30 cellular contexts compared by ENCODE assay signal in genomic region chr17:48211787-48212186, GRCh38.
"Had no signal": no experiment of that assay in that cellular context is flagged by ENCODE, and none has a peak within 500 bp of the region (broad histone marks: within the 10 kb centered on the region; RNA-seq: fewer than 3 reads in every experiment).

No MANE protein-coding gene starts in this region.

- H3K4me3 Mint-ChIP-seq: mesothelial cell of epicardium; naive B cell; nephron; neural crest cell; stimulated activated naive B cell treated with anti-CD40 and anti-IgM and Interleukin-4, amounts not matched to agents 10 μg/mL and 1 μg/mL and 100 μg/mL, for 72 hours had no signal

- FAIRE-seq: pancreas, small intestine had no signal

- H3K4me1 Mint-ChIP-seq: naive B cell; nephron; neural crest cell; stimulated activated naive B cell treated with anti-CD40 and anti-IgM and Interleukin-4, amounts not matched to agents 10 μg/mL and 1 μg/mL and 100 μg/mL, for 72 hours had no signal

- DNase-seq: islet precursor cell; left ventricle myocardium inferior; mesendoderm; naive B cell; nucleus accumbens; pancreas; posterior cingulate gyrus; retina; right cardiac atrium; sigmoid colon; small intestine; spleen; stimulated activated CD4-positive, alpha-beta T cell treated with anti-CD3 and anti-CD28 coated beads, Interleukin-1b, Interleukin-23, amount 100 ng/mL, for 48 hours; stimulated activated CD4-positive, alpha-beta T cell treated with anti-CD3 and anti-CD28 coated beads, Interleukin-2, amount 100 ng/mL, for 48 hours; stimulated activated CD4-positive, alpha-beta T cell treated with anti-CD3 and anti-CD28 coated beads, Interleukin-4, amount 100 ng/mL, for 4 hours; stimulated activated CD8-positive, alpha-beta memory T cell treated with anti-CD3 and anti-CD28 coated beads, Interleukin-4, amount 100 ng/mL, for 48 hours; stimulated activated naive B cell treated with anti-CD40 and anti-IgM and Interleukin-4, amounts not matched to agents 10 μg/mL and 1 μg/mL and 100 μg/mL, for 72 hours; stimulated activated naive CD8-positive, alpha-beta T cell treated with anti-CD3 and anti-CD28 coated beads, Interleukin-15, Interleukin-2, amounts not matched to agents 100 U/mL and 50 U/mL, for 24 hours; stomach; testis; thyroid gland; transverse colon; upper lobe of left lung had no signal

- ATAC-seq: pancreas; right cardiac atrium; stimulated activated naive B cell treated with anti-CD40 and anti-IgM and Interleukin-4, amounts not matched to agents 10 μg/mL and 1 μg/mL and 100 μg/mL, for 72 hours; stimulated activated naive CD8-positive, alpha-beta T cell treated with anti-CD3 and anti-CD28 coated beads, Interleukin-15, Interleukin-2, amounts not matched to agents 100 U/mL and 50 U/mL, for 24 hours had no signal

- H3K36me3 Mint-ChIP-seq: mesothelial cell of epicardium, naive B cell had no signal

- H3K4me2 ChIP-seq: hepatocyte had no signal

- H3K79me2 ChIP-seq: hepatocyte had no signal

- H3K27ac Mint-ChIP-seq: mesothelial cell of epicardium; naive B cell; nephron; stimulated activated naive B cell treated with anti-CD40 and anti-IgM and Interleukin-4, amounts not matched to agents 10 μg/mL and 1 μg/mL and 100 μg/mL, for 72 hours had no signal

- H3K4me3 ChIP-seq: hepatocyte, left ventricle myocardium inferior, lung, pancreas, prostate gland, sigmoid colon, spleen, stomach, testis, thyroid gland, transverse colon, upper lobe of left lung, vagina had no signal

- H3K36me3 ChIP-seq: left ventricle myocardium inferior, pancreas, prostate gland, sigmoid colon, spleen, stomach, thyroid gland, transverse colon, upper lobe of left lung, vagina had no signal

- H3K27ac ChIP-seq: hepatocyte, left ventricle myocardium inferior, pancreas, prostate gland, sigmoid colon, spleen, stomach, testis, thyroid gland, transverse colon, upper lobe of left lung, vagina had no signal

- H3K4me1 ChIP-seq: left ventricle myocardium inferior, prostate gland, sigmoid colon, spleen, stomach, testis, thyroid gland, transverse colon, upper lobe of left lung, vagina had no signal

- H3K9me3 ChIP-seq: left ventricle myocardium inferior, pancreas, prostate gland, sigmoid colon, spleen, stomach, testis, thyroid gland, transverse colon, upper lobe of left lung, vagina had no signal

- H3K27me3 ChIP-seq: pancreas, spleen, testis, thyroid gland, transverse colon, upper lobe of left lung, vagina had no signal

- H2AFZ ChIP-seq: hepatocyte had no signal

- H3K27me3 Mint-ChIP-seq: naive B cell; stimulated activated naive B cell treated with anti-CD40 and anti-IgM and Interleukin-4, amounts not matched to agents 10 μg/mL and 1 μg/mL and 100 μg/mL, for 72 hours had no signal
